ENCODE assay signal across 20 cellular contexts in the genomic region with DNA sequence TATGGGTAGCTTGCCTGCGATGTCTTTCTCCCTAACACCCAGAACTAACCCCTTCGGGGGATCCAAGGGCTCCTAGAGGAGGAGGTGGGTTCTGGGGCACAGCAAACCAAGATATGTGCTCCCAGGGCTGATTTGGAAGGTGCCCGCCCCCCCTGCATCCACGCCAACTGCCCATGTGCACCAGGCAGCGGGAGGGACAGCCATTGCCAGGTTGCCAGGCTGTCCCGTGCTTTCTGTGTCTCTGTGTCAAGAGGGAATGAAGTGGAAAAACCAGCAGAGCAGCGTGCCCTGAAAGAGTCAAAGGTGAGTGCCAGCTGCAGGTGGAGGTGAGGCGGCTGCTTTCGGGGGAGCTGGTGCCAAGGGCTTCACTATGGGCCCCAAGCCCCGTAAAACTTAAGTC. TPM values are rescaled to one million over a fixed set of nuclear protein-coding genes. Genes with fewer than 3 reads are reported as not detected.
DNase-seq lines count a peak whose midpoint lies in the region; ATAC-seq, FAIRE-seq and TF ChIP-seq lines count a peak whose summit lies in the region.
"Had no signal": no experiment of that assay in that cellular context is flagged by ENCODE, and none has a peak within 500 bp of the region (broad histone marks: within the 10 kb centered on the region; RNA-seq: fewer than 3 reads in every experiment).

No MANE protein-coding gene starts in this region.

- H3K27me3 ChIP-seq in pancreas: no peaks in the 10 kb centered on the region
- H3K27me3 ChIP-seq: dorsolateral prefrontal cortex, heart left ventricle had no signal

- peak; percentile 60 to 98 (median 76) for ATAC-seq in pancreas
- ATAC-seq in GM18873 (IDR thresholded peaks at IDR 0.05; ENCODE audit: low FRiP score, unreplicated experiment): no peak
- ATAC-seq: heart left ventricle; stimulated activated naive CD8-positive, alpha-beta T cell treated with anti-CD3 and anti-CD28 coated beads, Interleukin-15, Interleukin-2, amounts not matched to agents 100 U/mL and 50 U/mL, for 24 hours had no signal

- peak overlapping the region; percentile 58 for H3K4me3 Mint-ChIP-seq in Calu3 (ENCODE audit: low read depth, unreplicated experiment)
- no peak overlapping the region for H3K4me3 Mint-ChIP-seq in activated T-helper 1 cell treated with anti-CD3 and anti-CD28 coated beads, Interleukin-12 subunit alpha, Interleukin-12 subunit beta, Interleukin-2, Interleukin-4 antibody, amounts not matched to agents 30 ng/mL and 10 ng/mL and 1 ng/mL, durations not matched to agents 14 hours and 24 hours and 36 hours

- FAIRE-seq in pancreas (lab: Jason Lieb, UNC): no peak
- FAIRE-seq: urothelium cell line had no signal

- H3K4me3 ChIP-seq in LNCaP clone FGC (ENCODE audit: low read depth, low read length) (no peak overlapping the region), pancreas (no peak overlapping the region)
- H3K4me3 ChIP-seq: dorsolateral prefrontal cortex, HAP-1, heart left ventricle had no signal

- no peaks in the 10 kb centered on the region for H3K36me3 ChIP-seq in pancreas
- H3K36me3 ChIP-seq: HAP-1, heart left ventricle had no signal

- H3K27me3 Mint-ChIP-seq in Calu3 (ENCODE audit: unreplicated experiment): peaks cover 33% of the 10 kb centered on the region
- H3K27me3 Mint-ChIP-seq in activated T-helper 1 cell treated with anti-CD3 and anti-CD28 coated beads, Interleukin-12 subunit alpha, Interleukin-12 subunit beta, Interleukin-2, Interleukin-4 antibody, amounts not matched to agents 30 ng/mL and 10 ng/mL and 1 ng/mL, durations not matched to agents 14 hours and 24 hours and 36 hours (ENCODE audit: insufficient read depth): no peaks in the 10 kb centered on the region

- peaks cover 16% of the 10 kb centered on the region for H3K4me1 Mint-ChIP-seq in Calu3 (ENCODE audit: low read depth, unreplicated experiment)
- no peaks in the 10 kb centered on the region for H3K4me1 Mint-ChIP-seq in activated T-helper 1 cell treated with anti-CD3 and anti-CD28 coated beads, Interleukin-12 subunit alpha, Interleukin-12 subunit beta, Interleukin-2, Interleukin-4 antibody, amounts not matched to agents 30 ng/mL and 10 ng/mL and 1 ng/mL, durations not matched to agents 14 hours and 24 hours and 36 hours (ENCODE audit: low read depth)

- peaks cover 0 to 11% (median 0%) of the 10 kb centered on the region in 3 donors for H3K4me1 ChIP-seq in pancreas
- H3K4me1 ChIP-seq: HAP-1 had no signal

- no peaks in the 10 kb centered on the region for H3K9me3 Mint-ChIP-seq in Calu3 (ENCODE audit: low read depth, unreplicated experiment)
- H3K9me3 Mint-ChIP-seq in activated T-helper 1 cell treated with anti-CD3 and anti-CD28 coated beads, Interleukin-12 subunit alpha, Interleukin-12 subunit beta, Interleukin-2, Interleukin-4 antibody, amounts not matched to agents 30 ng/mL and 10 ng/mL and 1 ng/mL, durations not matched to agents 14 hours and 24 hours and 36 hours: no peaks in the 10 kb centered on the region
- H3K9me3 Mint-ChIP-seq: naive B cell had no signal

- H3K9me3 ChIP-seq in pancreas: no peaks in the 10 kb centered on the region
- H3K9me3 ChIP-seq: HAP-1, heart left ventricle had no signal

- CTCF ChIA-PET in Calu3 (lab: Charles Lee): interaction anchor here (1.0 to 1.5 kb wide), 2 partner anchors 9 to 56 kb away, joined by 3 to 4 read pairs; a partner anchor contains a TSS

- DNase-seq in Calu3: peak; percentile 56
- DNase-seq in LNCaP clone FGC (ENCODE audit: low read depth): peak; percentile 42
- peak; percentile 14 to 72 for DNase-seq in cerebellar nuclear complex (lab: John Stamatoyannopoulos, UW)
- DNase-seq in pancreas: peak in 4 of 6 donors; percentile 12 to 60 (median 30)
- DNase-seq in NCI-H1694 treated with DMSO at 0.1 percent for 48 hours (lab: John Stamatoyannopoulos, UW): no peak
- no peak for DNase-seq in activated gamma-delta T cell treated with Interleukin-2 at 50 U/mL for 16 hours
- no peak for DNase-seq in activated T-helper 1 cell treated with anti-CD3 and anti-CD28 coated beads, Interleukin-12 subunit alpha, Interleukin-12 subunit beta, Interleukin-2, Interleukin-4 antibody, amounts not matched to agents 30 ng/mL and 10 ng/mL and 1 ng/mL, durations not matched to agents 14 hours and 24 hours and 36 hours (ENCODE audit: low spot score)
- DNase-seq: activated CD4-positive, alpha-beta T cell treated with anti-CD3 and anti-CD28 coated beads, Interleukin-2, amount 50 U/mL, for 1 hour; heart left ventricle; naive B cell; NCI-H1436; NCI-H226; stimulated activated CD4-positive, alpha-beta T cell treated with anti-CD3 and anti-CD28 coated beads, Interleukin-2, amount 100 ng/mL, for 24 hours; stimulated activated naive CD8-positive, alpha-beta T cell treated with anti-CD3 and anti-CD28 coated beads, Interleukin-15, Interleukin-2, amounts not matched to agents 100 U/mL and 50 U/mL, for 24 hours had no signal

- no peak for TF ChIP-seq CTCF in Calu3 (IDR thresholded peaks at IDR 0.05; ENCODE audit: unreplicated experiment)
- TF ChIP-seq CTCF in LNCaP clone FGC (IDR thresholded peaks at IDR 0.05; ENCODE audit: control insufficient read depth, extremely low read depth, insufficient read depth): no peak
- TF ChIP-seq CTCF in pancreas (IDR thresholded peaks at IDR 0.05): no peak

- 26 to 30% methylated on average over 9 to 10 of the region's 10 CpGs for WGBS in pancreas, 2 donors

- peak overlapping the region; percentile 59 for H3K27ac Mint-ChIP-seq in Calu3 (ENCODE audit: unreplicated experiment)
- no peak overlapping the region for H3K27ac Mint-ChIP-seq in activated T-helper 1 cell treated with anti-CD3 and anti-CD28 coated beads, Interleukin-12 subunit alpha, Interleukin-12 subunit beta, Interleukin-2, Interleukin-4 antibody, amounts not matched to agents 30 ng/mL and 10 ng/mL and 1 ng/mL, durations not matched to agents 14 hours and 24 hours and 36 hours
- H3K27ac Mint-ChIP-seq: naive B cell had no signal

- H3K36me3 Mint-ChIP-seq in Calu3 (ENCODE audit: insufficient read depth, unreplicated experiment): no peaks in the 10 kb centered on the region
- no peaks in the 10 kb centered on the region for H3K36me3 Mint-ChIP-seq in activated T-helper 1 cell treated with anti-CD3 and anti-CD28 coated beads, Interleukin-12 subunit alpha, Interleukin-12 subunit beta, Interleukin-2, Interleukin-4 antibody, amounts not matched to agents 30 ng/mL and 10 ng/mL and 1 ng/mL, durations not matched to agents 14 hours and 24 hours and 36 hours (ENCODE audit: low read depth)

- BruUV-seq in Calu3 (replicated peaks; lab: Mats Ljungman, UMichigan): no TSS peak

- intact Hi-C loops in Calu3 (cut with micrococcal nuclease; ENCODE audit: unreplicated experiment): no loop called here
- intact Hi-C loops in pancreas (cut with DNase I): no loop called here
- intact Hi-C loops in activated T-helper 1 cell treated with anti-CD3 and anti-CD28 coated beads, Interleukin-12 subunit alpha, Interleukin-12 subunit beta, Interleukin-2, Interleukin-4 antibody, amounts not matched to agents 30 ng/mL and 10 ng/mL and 1 ng/mL, durations not matched to agents 14 hours and 24 hours and 36 hours (cut with micrococcal nuclease): no loop called here

- H3K27ac ChIP-seq in pancreas: no peak overlapping the region
- H3K27ac ChIP-seq: dorsolateral prefrontal cortex, heart left ventricle, RWPE1 had no signal

RNA-seq across cellular contexts. Expression of a gene that starts 6.4 kb away (rescaled TPM):
- total RNA-seq in Calu3 (2022) (not detected in 2 replicates), pancreas (1 to 10 TPM in 1 of 6 donors, under 1 TPM in 4, not detected in 1; 0.17 to 1.1 (median 0.19) TPM)
- under 1 TPM; 0.26 to 0.57 TPM for polyA plus RNA-seq in pancreas
- total RNA-seq in activated T-helper 1 cell treated with anti-CD3 and anti-CD28 coated beads, Interleukin-12 subunit alpha, Interleukin-12 subunit beta, Interleukin-2, Interleukin-4 antibody, amounts not matched to agents 30 ng/mL and 10 ng/mL and 1 ng/mL, durations not matched to agents 14 hours and 24 hours and 36 hours: not detected in 2 replicates
- total RNA-seq: osteocyte had no signal
- polyA plus RNA-seq: heart left ventricle had no signal

RNA-seq across cellular contexts. Expression of a gene that starts 55.4 kb away (rescaled TPM):
- total RNA-seq in Calu3 (2022) (35.7 and 35.9 TPM in 2 replicates), pancreas (10 to 100 TPM; 14.6 to 24.7 (median 20.7) TPM)
- polyA plus RNA-seq in pancreas: 10 to 100 TPM; 30.2 to 32.1 TPM
- 39.8 and 42.4 TPM in 2 replicates for total RNA-seq in activated T-helper 1 cell treated with anti-CD3 and anti-CD28 coated beads, Interleukin-12 subunit alpha, Interleukin-12 subunit beta, Interleukin-2, Interleukin-4 antibody, amounts not matched to agents 30 ng/mL and 10 ng/mL and 1 ng/mL, durations not matched to agents 14 hours and 24 hours and 36 hours

Comparison
In these comparisons a context has a peak if more than half of its experiments do, and no peak if none do; other contexts are left out.
1. DNase-seq: peak in Calu3 (single experiment), LNCaP clone FGC (single experiment), cerebellar nuclear complex (2 of 2) and pancreas (4 of 6); none in NCI-H1694 treated with DMSO at 0.1 percent for 48 hours (single experiment), activated gamma-delta T cell treated with Interleukin-2 at 50 U/mL for 16 hours (single experiment) and activated T-helper 1 cell treated with anti-CD3 and anti-CD28 coated beads, Interleukin-12 subunit alpha, Interleukin-12 subunit beta, Interleukin-2, Interleukin-4 antibody, amounts not matched to agents 30 ng/mL and 10 ng/mL and 1 ng/mL, durations not matched to agents 14 hours and 24 hours and 36 hours (single experiment).